In genomic region chr1:151715726-151716404, GRCh38 we compare ENCODE assay signal across 11 cellular contexts. TPM values are rescaled to one million over a fixed set of nuclear protein-coding genes. Genes with fewer than 3 reads are reported as not detected.
DNase-seq lines count a peak whose midpoint lies in the region; ATAC-seq lines count a peak whose summit lies in the region.
"Had no signal": no experiment of that assay in that cellular context is flagged by ENCODE, and none has a peak within 500 bp of the region (broad histone marks: within the 10 kb centered on the region; RNA-seq: fewer than 3 reads in every experiment).

No MANE protein-coding gene starts in this region.

- H3K4ac ChIP-seq in mesenchymal stem cell (ENCODE audit: low read depth in 1 of 2, low read length in 2 of 2), result no peak overlapping the region

- no peak overlapping the region for H3K27ac ChIP-seq in mesenchymal stem cell (ENCODE audit: low read length, poor library complexity, severe bottlenecking)
- H3K27ac ChIP-seq: HL-60 had no signal

- H3K36me3 ChIP-seq in mesenchymal stem cell (ENCODE audit: control insufficient read depth in 1 of 2, insufficient read depth in 2 of 2, low read depth in 1 of 2, low read length in 2 of 2), result no peaks in the 10 kb centered on the region

- no peak overlapping the region for H2BK5ac ChIP-seq in mesenchymal stem cell (ENCODE audit: low read depth, low read length, poor library complexity, severe bottlenecking)

- no peak overlapping the region for H4K91ac ChIP-seq in mesenchymal stem cell (ENCODE audit: low read length)

- in situ Hi-C loops in G401 (cut with HindIII; ENCODE audit: low sequenced_read_pairs), result no loop called here

- H4K8ac ChIP-seq in mesenchymal stem cell (ENCODE audit: low read length), result no peak overlapping the region

- no peak overlapping the region for H2BK120ac ChIP-seq in mesenchymal stem cell (ENCODE audit: low read depth, low read length)

- no peak overlapping the region for H3K9ac ChIP-seq in mesenchymal stem cell (ENCODE audit: low read length)

- peaks cover 85% of the 10 kb centered on the region in 2 experiments for H3K27me3 ChIP-seq in mesenchymal stem cell (ENCODE audit: control insufficient read depth in 1 of 2, insufficient read depth in 1 of 2, low read length in 2 of 2)

- H2BK12ac ChIP-seq in mesenchymal stem cell (ENCODE audit: low read length in 2 of 2), result no peak overlapping the region

- H3K4me2 ChIP-seq in mesenchymal stem cell (ENCODE audit: low read length, poor library complexity, severe bottlenecking), result no peak overlapping the region

- H3K4me3 ChIP-seq in mesenchymal stem cell (ENCODE audit: insufficient read depth in 1 of 2, low read depth in 1 of 2, low read length in 2 of 2), result no peak overlapping the region

- no peaks in the 10 kb centered on the region for H3K9me3 ChIP-seq in mesenchymal stem cell (ENCODE audit: control insufficient read depth, low read length)

- no peak overlapping the region for H3K14ac ChIP-seq in mesenchymal stem cell (ENCODE audit: low read length in 2 of 2)

- H3K23ac ChIP-seq in mesenchymal stem cell (ENCODE audit: low read length in 2 of 2), result no peak overlapping the region

- DNase-seq in G401 (ENCODE audit: low spot score), result peak; percentile 59
- peak; percentile 79 for DNase-seq in NCI-H1092 treated with DMSO at 0.1 percent for 48 hours (lab: John Stamatoyannopoulos, UW)
- DNase-seq in SHP77 treated with DMSO at 0.1 percent for 48 hours (lab: John Stamatoyannopoulos, UW), result peak; percentile 65
- no peak for DNase-seq in mesenchymal stem cell
- DNase-seq in hippocampal formation (lab: John Stamatoyannopoulos, UW), result no peak
- DNase-seq in NOMO-1 treated with DMSO at 0.1 percent for 48 hours (lab: John Stamatoyannopoulos, UW; ENCODE audit: unreplicated experiment), result no peak
- no peak for DNase-seq in stimulated activated CD4-positive, alpha-beta T cell treated with anti-CD3 and anti-CD28 coated beads, Interleukin-15, amount 100 ng/mL, for 24 hours
- DNase-seq: activated T-cell treated with anti-CD3 and anti-CD28 coated beads, Interleukin-2, amount 50 U/mL, for 72 hours; left ventricle myocardium superior had no signal

- WGBS in mesenchymal stem cell, result 45% methylated on average over 17 of the region's 17 CpGs

- no peaks in the 10 kb centered on the region for H3K79me1 ChIP-seq in mesenchymal stem cell (replicated peaks; ENCODE audit: low read length, poor library complexity, severe bottlenecking)

- no peak for ATAC-seq in HG03354 (IDR thresholded peaks at IDR 0.05; ENCODE audit: poor library complexity, severe bottlenecking, unreplicated experiment)
- ATAC-seq: activated T-cell treated with anti-CD3 and anti-CD28 coated beads, Interleukin-2, amount 50 U/mL, for 72 hours; left ventricle myocardium superior had no signal

- H2BK15ac ChIP-seq in mesenchymal stem cell (ENCODE audit: low read depth, poor library complexity, severe bottlenecking), result peak overlapping the region; percentile 14

- no peak overlapping the region for H3K18ac ChIP-seq in mesenchymal stem cell (ENCODE audit: low read depth in 1 of 2, low read length in 2 of 2)

- H2AFZ ChIP-seq in mesenchymal stem cell (ENCODE audit: low read depth, low read length), result no peak overlapping the region

- peaks cover 9% of the 10 kb centered on the region for H3K4me1 ChIP-seq in mesenchymal stem cell (ENCODE audit: control insufficient read depth, insufficient read depth, low read depth, low read length)

- no peak overlapping the region for H2AK5ac ChIP-seq in mesenchymal stem cell (ENCODE audit: low read length, severe bottlenecking)

RNA-seq across cellular contexts. Expression of gene CELF3, which starts 0.7 kb away (rescaled TPM):
- total RNA-seq in G401 (2014; rRNA removed; shearing (Covaris generic)), result not detected in 2 replicates
- not detected for polyA plus RNA-seq in mesenchymal stem cell (2013, experiment 1 of 2)
- polyA plus RNA-seq in mesenchymal stem cell (2013, experiment 2 of 2), result not detected
- total RNA-seq: activated T-cell treated with anti-CD3 and anti-CD28 coated beads, Interleukin-2, amount 50 U/mL, for 72 hours; left ventricle myocardium superior had no signal

RNA-seq across cellular contexts. Expression of gene RIIAD1, which starts 5.5 kb away (rescaled TPM):
- not detected in 2 replicates for total RNA-seq in G401 (2014; rRNA removed; shearing (Covaris generic))
- polyA plus RNA-seq in mesenchymal stem cell (2013, experiment 1 of 2), result 0.37 TPM
- not detected for polyA plus RNA-seq in mesenchymal stem cell (2013, experiment 2 of 2)
- total RNA-seq: activated T-cell treated with anti-CD3 and anti-CD28 coated beads, Interleukin-2, amount 50 U/mL, for 72 hours had no signal

RNA-seq across cellular contexts. Expression of gene MRPL9, which starts 47.4 kb away (rescaled TPM):
- 173 and 199 TPM in 2 replicates for total RNA-seq in G401 (2014; rRNA removed; shearing (Covaris generic))
- polyA plus RNA-seq in mesenchymal stem cell (2013, experiment 1 of 2), result 71.1 TPM
- polyA plus RNA-seq in mesenchymal stem cell (2013, experiment 2 of 2), result 73.0 TPM

Comparison
In these comparisons a context has a peak if more than half of its experiments do, and no peak if none do; other contexts are left out.
1. DNase-seq: peak in G401 (single experiment), NCI-H1092 treated with DMSO at 0.1 percent for 48 hours (single experiment) and SHP77 treated with DMSO at 0.1 percent for 48 hours (single experiment); none in mesenchymal stem cell (single experiment), hippocampal formation (0 of 2), NOMO-1 treated with DMSO at 0.1 percent for 48 hours (single experiment) and stimulated activated CD4-positive, alpha-beta T cell treated with anti-CD3 and anti-CD28 coated beads, Interleukin-15, amount 100 ng/mL, for 24 hours (single experiment).